In genomic region chr20:64049887-64050260, GRCh38 we compare ENCODE assay signal across 1 cellular context.
TF ChIP-seq lines count a peak whose summit lies in the region.

No MANE protein-coding gene starts in this region.

TF ChIP-seq in endothelial cell of umbilical vein, 7 proteins besides CTCF, POLR2A, EP300 and RAD21:
- no peak for TF ChIP-seq EZH2 (IDR thresholded peaks at IDR 0.05; ENCODE audit: borderline replicate concordance, low read depth, low read length, severe bottlenecking)
- TF ChIP-seq GATA2 (IDR thresholded peaks at IDR 0.05; ENCODE audit: insufficient read depth, insufficient read length, low read depth, low read length) = no peak
- no peak for TF ChIP-seq JUN (IDR thresholded peaks at IDR 0.05; ENCODE audit: borderline replicate concordance, insufficient read depth, insufficient read length, low read depth)
- no peak for TF ChIP-seq FOS (IDR thresholded peaks at IDR 0.05; ENCODE audit: borderline replicate concordance, insufficient read depth, low read length)
- no peak for TF ChIP-seq MAX (IDR thresholded peaks at IDR 0.05; ENCODE audit: insufficient read depth, insufficient read length)
- no peak for TF ChIP-seq POLR2AphosphoS5 (IDR thresholded peaks at IDR 0.05; ENCODE audit: insufficient read depth, low read depth, low read length)
- no peak for TF ChIP-seq MYC (IDR thresholded peaks at IDR 0.05; ENCODE audit: low read depth, low read length)
